In the genomic region with DNA sequence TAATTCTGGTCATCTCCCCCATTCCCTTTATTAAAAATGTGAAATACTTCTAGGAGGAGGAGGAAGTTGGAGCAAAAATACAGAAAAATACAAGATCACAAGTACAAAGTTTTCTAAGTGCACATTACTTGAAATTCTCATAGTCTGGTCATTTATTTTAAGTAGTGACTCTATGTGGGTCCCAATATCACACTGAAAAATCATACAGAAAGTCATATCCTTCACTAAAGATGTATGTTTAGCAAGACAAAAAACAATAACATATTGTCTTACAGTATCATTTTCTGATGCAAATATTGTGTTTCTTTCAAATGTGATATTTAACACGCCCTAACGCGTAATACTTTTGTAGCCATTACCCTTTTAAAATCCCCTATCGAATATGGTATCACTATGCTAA, we compare ENCODE assay signal across 25 cellular contexts. TPM values are rescaled to one million over a fixed set of nuclear protein-coding genes. Genes with fewer than 3 reads are reported as not detected.
"Had no signal": no experiment of that assay in that cellular context is flagged by ENCODE, and none has a peak within 500 bp of the region (broad histone marks: within the 10 kb centered on the region; RNA-seq: fewer than 3 reads in every experiment).

No MANE protein-coding gene starts in this region.

- H3K9me3 ChIP-seq: ascending aorta had no signal

- DNase-seq: activated CD4-positive, alpha-beta T cell treated with anti-CD3 and anti-CD28 coated beads for 48 hours; activated CD4-positive, alpha-beta T cell treated with anti-CD3 and anti-CD28 coated beads, Interleukin-2, amount 50 U/mL, for 4 hours; activated CD4-positive, CD25-positive, alpha-beta regulatory T cell treated with anti-CD3 and anti-CD28 coated beads, Interleukin-2, amount 50 U/mL, for 72 hours; activated CD8-positive, alpha-beta memory T cell treated with anti-CD3 and anti-CD28 coated beads, Interleukin-2, amount 50 U/mL, for 48 hours; activated CD8-positive, alpha-beta T cell treated with anti-CD3 and anti-CD28 coated beads, Interleukin-2, amount 10 ng/mL, durations not matched to agents 7 days and 5 days; activated effector memory CD4-positive, alpha-beta T cell treated with Interleukin-2 at 50 U/mL for 16 hours; activated naive CD4-positive, alpha-beta T cell; activated naive CD8-positive, alpha-beta T cell treated with anti-CD3 and anti-CD28 coated beads, Interleukin-2, amount 50 U/mL, for 24 hours; activated T-cell treated with anti-CD3 and anti-CD28 coated beads, Interleukin-2, amount 50 U/mL, for 1 hour; amniotic stem cell; Karpas-422; MM.1S; NCI-H1436; NCI-H1694 treated with DMSO at 0.1 percent for 48 hours; NCI-H2029 treated with DMSO at 0.1 percent for 48 hours; NCI-H510A treated with DMSO at 0.1 percent for 48 hours; NCI-H69; PC-3; SIG-M5; T-helper 17 cell; T-helper 9 cell had no signal

- ATAC-seq: activated CD8-positive, alpha-beta T cell treated with anti-CD3 and anti-CD28 coated beads, Interleukin-2, amount 10 ng/mL, durations not matched to agents 7 days and 5 days; activated naive CD8-positive, alpha-beta T cell treated with anti-CD3 and anti-CD28 coated beads, Interleukin-2, amount 50 U/mL, for 24 hours; PC-3; T-helper 17 cell; WTC11 had no signal

- H3K9me3 Mint-ChIP-seq: activated naive CD8-positive, alpha-beta T cell treated with anti-CD3 and anti-CD28 coated beads, Interleukin-2, amount 50 U/mL, for 24 hours; WTC11 had no signal

- H3K36me3 Mint-ChIP-seq: activated naive CD4-positive, alpha-beta T cell treated with anti-CD3 and anti-CD28 coated beads, Interleukin-2, amount 50 U/mL, for 24 hours; brain; WTC11 had no signal

- H3K4me3 ChIP-seq: ascending aorta had no signal

- H3K27ac Mint-ChIP-seq: activated CD8-positive, alpha-beta T cell treated with anti-CD3 and anti-CD28 coated beads, Interleukin-2, amount 10 ng/mL, durations not matched to agents 7 days and 5 days; activated naive CD4-positive, alpha-beta T cell treated with anti-CD3 and anti-CD28 coated beads, Interleukin-2, amount 50 U/mL, for 24 hours; activated naive CD8-positive, alpha-beta T cell treated with anti-CD3 and anti-CD28 coated beads, Interleukin-2, amount 50 U/mL, for 24 hours; brain; T-helper 17 cell; WTC11 had no signal

- H3K4me1 ChIP-seq: ascending aorta had no signal

- H3K36me3 ChIP-seq: ascending aorta had no signal

- H3K27ac ChIP-seq: ascending aorta had no signal

- H3K4me3 Mint-ChIP-seq: activated CD8-positive, alpha-beta T cell treated with anti-CD3 and anti-CD28 coated beads, Interleukin-2, amount 10 ng/mL, durations not matched to agents 7 days and 5 days; activated naive CD4-positive, alpha-beta T cell treated with anti-CD3 and anti-CD28 coated beads, Interleukin-2, amount 50 U/mL, for 24 hours; activated naive CD8-positive, alpha-beta T cell treated with anti-CD3 and anti-CD28 coated beads, Interleukin-2, amount 50 U/mL, for 24 hours; T-helper 17 cell; WTC11 had no signal

RNA-seq across cellular contexts. Expression of a gene that starts 2.5 kb away (rescaled TPM):
- total RNA-seq: activated CD8-positive, alpha-beta T cell treated with anti-CD3 and anti-CD28 coated beads, Interleukin-2, amount 10 ng/mL, durations not matched to agents 7 days and 5 days had no signal
